In genomic region chr11:128714121-128714520, GRCh38 we compare ENCODE assay signal across 13 cellular contexts. TPM values are rescaled to one million over a fixed set of nuclear protein-coding genes. Genes with fewer than 3 reads are reported as not detected.
DNase-seq lines count a peak whose midpoint lies in the region; ATAC-seq and TF ChIP-seq lines count a peak whose summit lies in the region.
"Had no signal": no experiment of that assay in that cellular context is flagged by ENCODE, and none has a peak within 500 bp of the region (broad histone marks: within the 10 kb centered on the region; RNA-seq: fewer than 3 reads in every experiment).

No MANE protein-coding gene starts in this region.

- H3K4me3 ChIP-seq in OCI-LY7 (ENCODE audit: low read depth, low read length, poor library complexity, severe bottlenecking): no peak overlapping the region
- no peak overlapping the region for H3K4me3 ChIP-seq in mucosa of descending colon
- H3K4me3 ChIP-seq: tibial nerve had no signal

- H3K9me3 ChIP-seq in OCI-LY7 (ENCODE audit: low read length) (no peaks in the 10 kb centered on the region; the same call in 1 of the 2 replicates), mucosa of descending colon (no peaks in the 10 kb centered on the region)
- H3K9me3 ChIP-seq: tibial nerve had no signal

- no peak overlapping the region for H3K4me2 ChIP-seq in OCI-LY7 (ENCODE audit: low read length)

- peaks cover 96% of the 10 kb centered on the region for H3K4me1 Mint-ChIP-seq in activated naive CD4-positive, alpha-beta T cell treated with anti-CD3 and anti-CD28 coated beads for 36 hours (ENCODE audit: low read depth)
- H3K4me1 Mint-ChIP-seq in central memory CD8-positive, alpha-beta T cell: peaks cover 91% of the 10 kb centered on the region
- H3K4me1 Mint-ChIP-seq in stimulated activated effector memory CD8-positive, alpha-beta T cell treated with anti-CD3 and anti-CD28 coated beads, Interleukin-12 subunit alpha, Interleukin-12 subunit beta, amount 100 ng/mL, for 72 hours: peaks cover 90% of the 10 kb centered on the region

- H3K9me3 Mint-ChIP-seq in activated naive CD4-positive, alpha-beta T cell treated with anti-CD3 and anti-CD28 coated beads for 36 hours: peaks cover 7% of the 10 kb centered on the region
- H3K9me3 Mint-ChIP-seq in central memory CD8-positive, alpha-beta T cell: no peaks in the 10 kb centered on the region
- H3K9me3 Mint-ChIP-seq in stimulated activated effector memory CD8-positive, alpha-beta T cell treated with anti-CD3 and anti-CD28 coated beads, Interleukin-12 subunit alpha, Interleukin-12 subunit beta, amount 100 ng/mL, for 72 hours: peaks cover 2% of the 10 kb centered on the region

- H3K36me3 Mint-ChIP-seq in activated naive CD4-positive, alpha-beta T cell treated with anti-CD3 and anti-CD28 coated beads for 36 hours (ENCODE audit: low read depth): peaks cover 9% of the 10 kb centered on the region
- H3K36me3 Mint-ChIP-seq in central memory CD8-positive, alpha-beta T cell (ENCODE audit: insufficient read depth): peaks cover 14% of the 10 kb centered on the region
- peaks cover 28% of the 10 kb centered on the region for H3K36me3 Mint-ChIP-seq in stimulated activated effector memory CD8-positive, alpha-beta T cell treated with anti-CD3 and anti-CD28 coated beads, Interleukin-12 subunit alpha, Interleukin-12 subunit beta, amount 100 ng/mL, for 72 hours

- H3K27ac Mint-ChIP-seq in activated naive CD4-positive, alpha-beta T cell treated with anti-CD3 and anti-CD28 coated beads for 36 hours: peak overlapping the region; percentile 96
- peak overlapping the region; percentile 75 for H3K27ac Mint-ChIP-seq in central memory CD8-positive, alpha-beta T cell (ENCODE audit: low read depth)
- peak overlapping the region; percentile 99 for H3K27ac Mint-ChIP-seq in stimulated activated effector memory CD8-positive, alpha-beta T cell treated with anti-CD3 and anti-CD28 coated beads, Interleukin-12 subunit alpha, Interleukin-12 subunit beta, amount 100 ng/mL, for 72 hours

- ATAC-seq in central memory CD8-positive, alpha-beta T cell (replicated peaks; ENCODE audit: extremely low read depth, poor library complexity, severe bottlenecking): no peak
- no peak for ATAC-seq in stimulated activated effector memory CD8-positive, alpha-beta T cell treated with anti-CD3 and anti-CD28 coated beads, Interleukin-12 subunit alpha, Interleukin-12 subunit beta, amount 100 ng/mL, for 72 hours
- ATAC-seq in HG02763 (IDR thresholded peaks at IDR 0.05; ENCODE audit: unreplicated experiment) (no peak), mucosa of descending colon (no peak)

- no TSS peak for BruUV-seq in OCI-LY7 (replicated peaks; lab: Mats Ljungman, UMichigan)

- no peak for DNase-seq in activated naive CD4-positive, alpha-beta T cell treated with anti-CD3 and anti-CD28 coated beads for 36 hours
- DNase-seq in activated naive CD4-positive, alpha-beta T cell (lab: John Stamatoyannopoulos, UW): no peak
- DNase-seq in OCI-LY7 (ENCODE audit: low spot score) (no peak), hepatic stellate cell (ENCODE audit: low spot score) (no peak), mucosa of descending colon (no peak)
- no peak for DNase-seq in central memory CD8-positive, alpha-beta T cell (ENCODE audit: low spot score in 2 of 2)
- DNase-seq in stimulated activated effector memory CD8-positive, alpha-beta T cell treated with anti-CD3 and anti-CD28 coated beads, Interleukin-12 subunit alpha, Interleukin-12 subunit beta, amount 100 ng/mL, for 72 hours (ENCODE audit: low spot score in 2 of 2): no peak
- DNase-seq: DMS53, NCI-H1436 treated with DMSO at 0.1 percent for 48 hours, NCI-H524 treated with DMSO at 0.1 percent for 48 hours, RPMI8226 had no signal

- peaks cover 64% of the 10 kb centered on the region for H3K4me1 ChIP-seq in OCI-LY7 (ENCODE audit: insufficient read depth, low read length, poor library complexity, severe bottlenecking)
- peaks cover 7% of the 10 kb centered on the region for H3K4me1 ChIP-seq in mucosa of descending colon (ENCODE audit: low read depth)

- peak overlapping the region; percentile 11 for H3K27ac ChIP-seq in OCI-LY7 (ENCODE audit: low read depth, low read length, poor library complexity, severe bottlenecking)

- intact Hi-C loops in activated naive CD4-positive, alpha-beta T cell treated with anti-CD3 and anti-CD28 coated beads for 36 hours (cut with micrococcal nuclease): no loop called here
- intact Hi-C loops in OCI-LY7 (cut with micrococcal nuclease; ENCODE audit: unreplicated experiment): no loop called here
- intact Hi-C loops in mucosa of descending colon (cut with DNase I, micrococcal nuclease): no loop called here

- H4K20me1 ChIP-seq in OCI-LY7 (ENCODE audit: insufficient read depth, low read length): no peaks in the 10 kb centered on the region

- POLR2A ChIA-PET in OCI-LY7 (lab: Charles Lee): interaction anchor here (0.6 to 2.1 kb wide), 10 partner anchors 9 to 1442 kb away, joined by 3 to 10 read pairs (median 6); no protein-coding TSS in a partner anchor

- no peak overlapping the region for H3K4me3 Mint-ChIP-seq in activated naive CD4-positive, alpha-beta T cell treated with anti-CD3 and anti-CD28 coated beads for 36 hours
- peak overlapping the region; percentile 36 for H3K4me3 Mint-ChIP-seq in central memory CD8-positive, alpha-beta T cell
- peak overlapping the region; percentile 79 for H3K4me3 Mint-ChIP-seq in stimulated activated effector memory CD8-positive, alpha-beta T cell treated with anti-CD3 and anti-CD28 coated beads, Interleukin-12 subunit alpha, Interleukin-12 subunit beta, amount 100 ng/mL, for 72 hours

- H2AFZ ChIP-seq in OCI-LY7 (ENCODE audit: low read length): no peak overlapping the region

- H3K36me3 ChIP-seq in OCI-LY7 (ENCODE audit: insufficient read depth, low read length) (peaks cover 30% of the 10 kb centered on the region), mucosa of descending colon (ENCODE audit: low read depth) (no peaks in the 10 kb centered on the region)
- H3K36me3 ChIP-seq: tibial nerve had no signal

- no peak for TF ChIP-seq CTCF in OCI-LY7 (conservative IDR thresholded peaks at IDR 0.05; ENCODE audit: low read length)
- no peak for TF ChIP-seq CTCF in mucosa of descending colon (IDR thresholded peaks at IDR 0.05)

- no peaks in the 10 kb centered on the region for H3K9me2 ChIP-seq in OCI-LY7 (ENCODE audit: insufficient read depth, low read length)

- peaks cover 98% of the 10 kb centered on the region for H3K79me2 ChIP-seq in OCI-LY7 (ENCODE audit: insufficient read depth, low read depth, low read length)

- no peaks in the 10 kb centered on the region for H3K27me3 Mint-ChIP-seq in activated naive CD4-positive, alpha-beta T cell treated with anti-CD3 and anti-CD28 coated beads for 36 hours (ENCODE audit: low read depth)
- H3K27me3 Mint-ChIP-seq in central memory CD8-positive, alpha-beta T cell: no peaks in the 10 kb centered on the region

- CTCF ChIA-PET in activated naive CD4-positive, alpha-beta T cell treated with anti-CD3 and anti-CD28 coated beads for 36 hours (lab: Charles Lee): interaction anchor here (2.6 kb wide), 1 partner anchor 11 kb away, joined by 6 read pairs; no protein-coding TSS in a partner anchor
- CTCF ChIA-PET in OCI-LY7 (lab: Charles Lee; ENCODE audit: unreplicated experiment): interaction anchor here (0.6 to 0.8 kb wide), 2 partner anchors 16 to 50 kb away, joined by 3 to 5 read pairs; no protein-coding TSS in a partner anchor

RNA-seq across cellular contexts. Expression of gene FLI1, which starts 20.2 kb away (rescaled TPM):
- 10 to 100 TPM; 64.0 to 65.0 TPM for total RNA-seq in activated naive CD4-positive, alpha-beta T cell treated with anti-CD3 and anti-CD28 coated beads for 36 hours
- total RNA-seq in OCI-LY7 (2014; rRNA removed; shearing (Covaris generic)): 79.4 and 88.8 TPM in 2 replicates
- total RNA-seq in OCI-LY7 (2022) (78.2 and 81.2 TPM in 2 replicates), mucosa of descending colon (10 to 100 TPM in 2 of 3 donors, 1 to 10 TPM in 1; 5.8 to 10.9 (median 10.1) TPM)

Comparison
In these comparisons a context has a peak if more than half of its experiments do, and no peak if none do; other contexts are left out.
1. RNA of gene FLI1, which starts 20.2 kb away (total RNA-seq): 78.2 to 88.8 TPM in OCI-LY7 and 64.0 to 65.0 TPM in activated naive CD4-positive, alpha-beta T cell treated with anti-CD3 and anti-CD28 coated beads for 36 hours; 5.8 to 10.9 TPM in mucosa of descending colon; every median in the first group is over 4 times any median in the second.
2. Peak in every context shown above with its lines, with median percentiles within 50 percentile points of each other: H3K27ac Mint-ChIP-seq.